In the genomic region with DNA sequence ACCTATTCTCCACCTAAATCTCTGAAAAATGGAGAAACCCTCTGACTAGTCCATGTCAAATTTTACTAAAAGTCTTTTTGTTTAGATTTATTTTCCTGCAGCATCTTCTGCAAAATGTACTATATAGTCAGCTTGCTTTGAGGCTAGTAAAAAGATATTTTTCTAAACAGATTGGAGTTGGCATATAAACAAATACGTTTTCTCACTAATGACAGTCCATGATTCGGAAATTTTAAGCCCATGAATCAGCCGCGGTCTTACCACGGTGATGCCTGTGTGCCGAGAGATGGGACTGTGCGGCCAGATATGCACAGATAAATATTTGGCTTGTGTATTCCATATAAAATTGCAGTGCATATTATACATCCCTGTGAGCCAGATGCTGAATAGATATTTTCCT, we compare ENCODE assay signal across 9 cellular contexts. TPM values are rescaled to one million over a fixed set of nuclear protein-coding genes. Genes with fewer than 3 reads are reported as not detected.
DNase-seq lines count a peak whose midpoint lies in the region; ATAC-seq and TF ChIP-seq lines count a peak whose summit lies in the region.
"Had no signal": no experiment of that assay in that cellular context is flagged by ENCODE, and none has a peak within 500 bp of the region (broad histone marks: within the 10 kb centered on the region; RNA-seq: fewer than 3 reads in every experiment).

No MANE protein-coding gene starts in this region.

- H3K9me3 ChIP-seq in AG04450 (ENCODE audit: control insufficient read depth, insufficient read depth, low read length) (peaks cover 11% of the 10 kb centered on the region), adrenal gland (replicated peaks in 1 of 3) (no peaks in the 10 kb centered on the region)

- ATAC-seq in GM21825 (IDR thresholded peaks at IDR 0.05; ENCODE audit: unreplicated experiment): no peak

- H3K27me3 ChIP-seq in AG04450 (ENCODE audit: control insufficient read depth, insufficient read depth, low read length) (peaks cover 16% of the 10 kb centered on the region), adrenal gland (peaks cover 36% of the 10 kb centered on the region)

- peaks cover 7% of the 10 kb centered on the region for H3K36me3 Mint-ChIP-seq in MCF 10A (ENCODE audit: insufficient read depth, unreplicated experiment)
- H3K36me3 Mint-ChIP-seq in mesothelial cell of epicardium: peaks cover 10% of the 10 kb centered on the region
- H3K36me3 Mint-ChIP-seq in activated CD4-positive, alpha-beta T cell treated with anti-CD3 and anti-CD28 coated beads, Interleukin-2, amount 10 ng/mL, durations not matched to agents 24 days and 14 days (ENCODE audit: low read depth): peaks cover 7% of the 10 kb centered on the region

- TF ChIP-seq POLR2A in adrenal gland (IDR thresholded peaks at IDR 0.05): no peak

- no peaks in the 10 kb centered on the region for H3K27me3 Mint-ChIP-seq in MCF 10A (ENCODE audit: insufficient read depth, unreplicated experiment)
- peaks cover 52% of the 10 kb centered on the region for H3K27me3 Mint-ChIP-seq in mesothelial cell of epicardium (ENCODE audit: low read depth)
- H3K27me3 Mint-ChIP-seq in activated CD4-positive, alpha-beta T cell treated with anti-CD3 and anti-CD28 coated beads, Interleukin-2, amount 10 ng/mL, durations not matched to agents 24 days and 14 days: peaks cover 60% of the 10 kb centered on the region

- no TSS peak for BruUV-seq in MCF 10A (replicated peaks; lab: Mats Ljungman, UMichigan)

- no peaks in the 10 kb centered on the region for H3K36me3 ChIP-seq in adrenal gland (replicated peaks in 1 of 2)

- intact Hi-C loops in MCF 10A (cut with micrococcal nuclease) (loop anchor here (1.0 to 5.0 kb wide), 4 partner anchors 73 to 491 kb away; no protein-coding TSS in a partner anchor), adrenal gland (cut with DNase I) (no loop called here)
- intact Hi-C loops in activated CD4-positive, alpha-beta T cell treated with anti-CD3 and anti-CD28 coated beads, Interleukin-2, amount 10 ng/mL, durations not matched to agents 24 days and 14 days (cut with micrococcal nuclease): loop anchor here (1.0 to 5.0 kb wide), 4 partner anchors 13 to 1619 kb away; a partner anchor contains a TSS

- H3K9me3 Mint-ChIP-seq in MCF 10A (ENCODE audit: unreplicated experiment): no peaks in the 10 kb centered on the region
- H3K9me3 Mint-ChIP-seq in mesothelial cell of epicardium: no peaks in the 10 kb centered on the region
- H3K9me3 Mint-ChIP-seq in activated CD4-positive, alpha-beta T cell treated with anti-CD3 and anti-CD28 coated beads, Interleukin-2, amount 10 ng/mL, durations not matched to agents 24 days and 14 days: no peaks in the 10 kb centered on the region

- 21 to 35% (median 28%) methylated on average over 7 of the region's 7 CpGs for WGBS in adrenal gland, 4 donors

- peak overlapping the region; percentile 92 for H3K4me3 Mint-ChIP-seq in MCF 10A (ENCODE audit: unreplicated experiment)
- H3K4me3 Mint-ChIP-seq in mesothelial cell of epicardium: peak overlapping the region; percentile 95
- no peak overlapping the region for H3K4me3 Mint-ChIP-seq in activated CD4-positive, alpha-beta T cell treated with anti-CD3 and anti-CD28 coated beads, Interleukin-2, amount 10 ng/mL, durations not matched to agents 24 days and 14 days

- H3K4me3 ChIP-seq in AG04450 (ENCODE audit: low read depth, low read length) (peak overlapping the region; percentile 75), adrenal gland (peak overlapping the region in 2 of 4 donors; percentile 31 to 68)

- H3K4me1 ChIP-seq in adrenal gland (replicated peaks in 1 of 2): peaks cover 0 to 10% of the 10 kb centered on the region in 2 donors

- DNase-seq in AG04450 (ENCODE audit: low read depth, low spot score) (no peak), HS-5 (ENCODE audit: low read depth) (peak; percentile 63), MCF 10A (ENCODE audit: unreplicated experiment) (peak; percentile 66), mesothelial cell of epicardium (ENCODE audit: low spot score in 2 of 2, unreplicated experiment in 2 of 2) (no peak), adrenal gland (no peak), AML-193 (lab: John Stamatoyannopoulos, UW) (no peak)
- no peak for DNase-seq in activated CD4-positive, alpha-beta T cell treated with anti-CD3 and anti-CD28 coated beads, Interleukin-2, amount 10 ng/mL, durations not matched to agents 24 days and 14 days
- DNase-seq: NCI-H1092 had no signal

- no peak for TF ChIP-seq CTCF in AG04450 (IDR thresholded peaks at IDR 0.05; ENCODE audit: low read depth, low read length)
- TF ChIP-seq CTCF in MCF 10A (IDR thresholded peaks at IDR 0.05; ENCODE audit: unreplicated experiment): no peak
- no peak for TF ChIP-seq CTCF in mesothelial cell of epicardium (IDR thresholded peaks at IDR 0.05; ENCODE audit: unreplicated experiment)
- no peak for TF ChIP-seq CTCF in adrenal gland (IDR thresholded peaks at IDR 0.05)

- CTCF ChIA-PET in AG04450 (lab: Charles Lee): interaction anchor here (0.7 to 2.0 kb wide), 6 partner anchors 14 to 1022 kb away, joined by 3 to 11 read pairs (median 4); no protein-coding TSS in a partner anchor
- CTCF ChIA-PET in MCF 10A (lab: Yijun Ruan, JAX): interaction anchor here (0.8 to 3.5 kb wide), 6 partner anchors 17 to 498 kb away, joined by 3 to 24 read pairs (median 11); no protein-coding TSS in a partner anchor

- H3K27ac Mint-ChIP-seq in MCF 10A (ENCODE audit: low read depth, unreplicated experiment): peak overlapping the region; percentile 97
- H3K27ac Mint-ChIP-seq in mesothelial cell of epicardium: peak overlapping the region; percentile 96
- no peak overlapping the region for H3K27ac Mint-ChIP-seq in activated CD4-positive, alpha-beta T cell treated with anti-CD3 and anti-CD28 coated beads, Interleukin-2, amount 10 ng/mL, durations not matched to agents 24 days and 14 days

- H3K4me1 Mint-ChIP-seq in MCF 10A (ENCODE audit: insufficient read depth, unreplicated experiment) (no peaks in the 10 kb centered on the region), mesothelial cell of epicardium (peaks cover 38% of the 10 kb centered on the region)
- H3K4me1 Mint-ChIP-seq in activated CD4-positive, alpha-beta T cell treated with anti-CD3 and anti-CD28 coated beads, Interleukin-2, amount 10 ng/mL, durations not matched to agents 24 days and 14 days: peaks cover 16% of the 10 kb centered on the region

- H3K27ac ChIP-seq in AG04450 (ENCODE audit: low read depth, low read length): no peak overlapping the region
- peak overlapping the region in 1 of 5 donors; percentile 91 for H3K27ac ChIP-seq in adrenal gland

- POLR2A ChIA-PET in AG04450 (lab: Yijun Ruan, JAX): interaction anchor here (1.3 kb wide), 1 partner anchor 54 kb away, joined by 3 read pairs; no protein-coding TSS in a partner anchor
- POLR2A ChIA-PET in MCF 10A (lab: Yijun Ruan, JAX): interaction anchor here (0.6 to 3.8 kb wide), 14 partner anchors 15 to 1155 kb away, joined by 3 to 68 read pairs (median 4); no protein-coding TSS in a partner anchor

RNA-seq across cellular contexts. Expression of a gene that starts 3.2 kb away (rescaled TPM):
- polyA plus RNA-seq in AG04450 (2011; rRNA removed) (3.0 and 3.7 TPM in 2 replicates), adrenal gland (1 to 10 TPM; 2.7 to 5.3 (median 4.6) TPM)
- polyA minus RNA-seq in AG04450 (2011; rRNA and poly(A)+ RNA removed): 2.5 and 2.8 TPM in 2 replicates
- total RNA-seq in MCF 10A (2022) (16.7 and 16.8 TPM in 2 replicates), mesothelial cell of epicardium (49.8 to 52.2 TPM (median 50.5 TPM) in 3 replicates), adrenal gland (10 to 100 TPM in 1 of 8 donors, 1 to 10 TPM in 7; 3.0 to 13.2 (median 5.7) TPM)
- total RNA-seq in activated CD4-positive, alpha-beta T cell treated with anti-CD3 and anti-CD28 coated beads, Interleukin-2, amount 10 ng/mL, durations not matched to agents 24 days and 14 days: 0.07 TPM in 2 replicates

Comparison
In these comparisons a context has a peak if more than half of its experiments do, and no peak if none do; other contexts are left out.
1. DNase-seq: peak in HS-5 (single experiment) and MCF 10A (single experiment); none in AG04450 (single experiment), mesothelial cell of epicardium (0 of 2), adrenal gland (0 of 7), AML-193 (0 of 2) and activated CD4-positive, alpha-beta T cell treated with anti-CD3 and anti-CD28 coated beads, Interleukin-2, amount 10 ng/mL, durations not matched to agents 24 days and 14 days (single experiment).
2. intact Hi-C loops: an anchor here in MCF 10A (1.0 to 5.0 kb wide) and activated CD4-positive, alpha-beta T cell treated with anti-CD3 and anti-CD28 coated beads, Interleukin-2, amount 10 ng/mL, durations not matched to agents 24 days and 14 days (1.0 to 5.0 kb wide); none called in adrenal gland.